In genomic region chr12:50442178-50442908, GRCh38 we compare ENCODE assay signal across 18 cellular contexts. TPM values are rescaled to one million over a fixed set of nuclear protein-coding genes. Genes with fewer than 3 reads are reported as not detected.
A peak's percentile ranks its signal among the peaks of the same experiment; 100 is the strongest.
DNase-seq lines count a peak whose midpoint lies in the region; ATAC-seq and TF ChIP-seq lines count a peak whose summit lies in the region.
"Had no signal": no experiment of that assay in that cellular context is flagged by ENCODE, and none has a peak within 500 bp of the region (broad histone marks: within the 10 kb centered on the region; RNA-seq: fewer than 3 reads in every experiment).

No MANE protein-coding gene starts in this region.

- no peaks in the 10 kb centered on the region for H3K27me3 Mint-ChIP-seq in stimulated activated naive CD8-positive, alpha-beta T cell treated with anti-CD3 and anti-CD28 coated beads, Interleukin-15, amount 100 ng/mL, for 72 hours
- H3K27me3 Mint-ChIP-seq in chondrocyte (ENCODE audit: low read depth) = no peaks in the 10 kb centered on the region

- CTCF ChIA-PET in mammary epithelial cell (lab: Charles Lee; ENCODE audit: low non-redundant PET) = no interaction called here

- H3K79me2 ChIP-seq in OCI-LY3 (ENCODE audit: low read length) (no peaks in the 10 kb centered on the region), mammary epithelial cell (ENCODE audit: insufficient read depth, low read length) (no peaks in the 10 kb centered on the region)

- BruUV-seq in mammary epithelial cell (replicated peaks; lab: Mats Ljungman, UMichigan) = TSS peak; percentile 4

- H3K9ac ChIP-seq in OCI-LY3 (ENCODE audit: low read length) = no peak overlapping the region
- no peak overlapping the region for H3K9ac ChIP-seq in mammary epithelial cell (ENCODE audit: insufficient read depth, low read length)

- no peaks in the 10 kb centered on the region for H3K27me3 ChIP-seq in cardiac muscle cell
- no peaks in the 10 kb centered on the region for H3K27me3 ChIP-seq in left ventricle myocardium inferior (ENCODE audit: low read depth)
- no peaks in the 10 kb centered on the region for H3K27me3 ChIP-seq in OCI-LY3 (ENCODE audit: low read depth, low read length)
- H3K27me3 ChIP-seq in mammary epithelial cell (ENCODE audit: insufficient read depth, low read length) = no peaks in the 10 kb centered on the region

- H4K20me1 ChIP-seq in OCI-LY3 (ENCODE audit: insufficient read depth, low read length) (no peaks in the 10 kb centered on the region), mammary epithelial cell (ENCODE audit: insufficient read depth, low read length) (no peaks in the 10 kb centered on the region)

- peaks cover 39% of the 10 kb centered on the region for H3K36me3 Mint-ChIP-seq in chondrocyte (ENCODE audit: low read depth)

- peak overlapping the region; percentile 12 for H3K27ac ChIP-seq in cardiac muscle cell
- no peak overlapping the region for H3K27ac ChIP-seq in left ventricle myocardium inferior (replicated peaks)
- peak overlapping the region; percentile 52 for H3K27ac ChIP-seq in OCI-LY3 (ENCODE audit: low read length)
- H3K27ac ChIP-seq in mammary epithelial cell (ENCODE audit: insufficient read depth, low read depth, low read length) = peak overlapping the region; percentile 59

- H3K36me3 ChIP-seq in cardiac muscle cell = peaks cover 84% of the 10 kb centered on the region
- H3K36me3 ChIP-seq in left ventricle myocardium inferior = peaks cover 94% of the 10 kb centered on the region
- H3K36me3 ChIP-seq in OCI-LY3 (replicated peaks; ENCODE audit: low read depth, low read length) = peaks cover 46% of the 10 kb centered on the region
- peaks cover 47% of the 10 kb centered on the region for H3K36me3 ChIP-seq in mammary epithelial cell (ENCODE audit: insufficient read depth, low read length)

- TF ChIP-seq CTCF in cardiac muscle cell (IDR thresholded peaks at IDR 0.05; ENCODE audit: low read depth, low read length) (no peak), left ventricle myocardium inferior (IDR thresholded peaks at IDR 0.05; ENCODE audit: borderline replicate concordance) (no peak), OCI-LY3 (IDR thresholded peaks at IDR 0.05; ENCODE audit: low read depth, low read length) (no peak), mammary epithelial cell (conservative IDR thresholded peaks at IDR 0.05 in 1 of 2, IDR thresholded peaks at IDR 0.05 in 1 of 2; ENCODE audit: extremely low read depth in 1 of 2, insufficient read depth in 1 of 2, low read depth in 1 of 2, low read length in 2 of 2) (no peak), chondrocyte (IDR thresholded peaks at IDR 0.05) (no peak)

- peak overlapping the region in 1 of 2 donors; percentile 94 for H3K27ac Mint-ChIP-seq in stimulated activated naive CD8-positive, alpha-beta T cell treated with anti-CD3 and anti-CD28 coated beads, Interleukin-15, amount 100 ng/mL, for 72 hours
- no peak overlapping the region for H3K27ac Mint-ChIP-seq in chondrocyte (ENCODE audit: unreplicated experiment)

- no peaks in the 10 kb centered on the region for H3K9me3 ChIP-seq in cardiac muscle cell (ENCODE audit: low read depth)
- H3K9me3 ChIP-seq in left ventricle myocardium inferior (replicated peaks) = no peaks in the 10 kb centered on the region
- H3K9me3 ChIP-seq in OCI-LY3 (ENCODE audit: insufficient read depth, low read length) = no peaks in the 10 kb centered on the region
- no peaks in the 10 kb centered on the region for H3K9me3 ChIP-seq in mammary epithelial cell (replicated peaks; ENCODE audit: insufficient read depth, low read length)

- DNase-seq in cardiac muscle cell (ENCODE audit: low read depth in 1 of 2, low spot score in 1 of 2) (no peak), left ventricle myocardium inferior (no peak), mammary epithelial cell (peak; percentile 43), chondrocyte (ENCODE audit: low spot score) (no peak)
- no peak for DNase-seq in stimulated activated naive CD8-positive, alpha-beta T cell treated with anti-CD3 and anti-CD28 coated beads, Interleukin-15, amount 100 ng/mL, for 72 hours
- no peak for DNase-seq in activated effector memory CD4-positive, alpha-beta T cell treated with Interleukin-2 at 50 U/mL for 16 hours
- DNase-seq: DMS53; head of caudate nucleus; NCI-H1048; OCI-M1; stimulated activated CD4-positive, alpha-beta T cell treated with anti-CD3 and anti-CD28 coated beads, Interleukin-2, amount 100 ng/mL, for 24 hours; stimulated activated CD8-positive, alpha-beta memory T cell treated with anti-CD3 and anti-CD28 coated beads, Interleukin-4, amount 100 ng/mL, for 48 hours; trophoblast cell had no signal

- WGBS in mammary epithelial cell (ENCODE audit: low coverage, missing lambda C conversion rate) = 98% methylated on average over 3 of the region's 3 CpGs

- H3K4me2 ChIP-seq in OCI-LY3 (ENCODE audit: low read length) = peak overlapping the region; percentile 3; the same call in 1 of the 2 replicates
- H3K4me2 ChIP-seq in mammary epithelial cell (ENCODE audit: insufficient read depth, low read depth, low read length) = no peak overlapping the region

- in situ Hi-C loops in mammary epithelial cell (cut with MboI; ENCODE audit: low sequenced_read_pairs in 2 of 2) = no loop called here

- no peaks in the 10 kb centered on the region for H3K9me3 Mint-ChIP-seq in stimulated activated naive CD8-positive, alpha-beta T cell treated with anti-CD3 and anti-CD28 coated beads, Interleukin-15, amount 100 ng/mL, for 72 hours
- H3K9me3 Mint-ChIP-seq in chondrocyte (ENCODE audit: low read depth) = no peaks in the 10 kb centered on the region

- H3K4me1 Mint-ChIP-seq in stimulated activated naive CD8-positive, alpha-beta T cell treated with anti-CD3 and anti-CD28 coated beads, Interleukin-15, amount 100 ng/mL, for 72 hours = peaks cover 9% of the 10 kb centered on the region
- H3K4me1 Mint-ChIP-seq in chondrocyte (ENCODE audit: low read depth) = no peaks in the 10 kb centered on the region

- peak; percentile 81 for ATAC-seq in stimulated activated naive CD8-positive, alpha-beta T cell treated with anti-CD3 and anti-CD28 coated beads, Interleukin-15, amount 100 ng/mL, for 72 hours
- ATAC-seq in GM21737 (IDR thresholded peaks at IDR 0.05; ENCODE audit: unreplicated experiment) = no peak

- dilution Hi-C loops in mammary epithelial cell (cut with HindIII; ENCODE audit: low sequenced_read_pairs) = no loop called here

- H3K4me1 ChIP-seq in cardiac muscle cell (ENCODE audit: low read depth) = no peaks in the 10 kb centered on the region
- H3K4me1 ChIP-seq in left ventricle myocardium inferior = no peaks in the 10 kb centered on the region
- H3K4me1 ChIP-seq in OCI-LY3 (ENCODE audit: low read length) = peaks cover 31% of the 10 kb centered on the region
- no peaks in the 10 kb centered on the region for H3K4me1 ChIP-seq in mammary epithelial cell (ENCODE audit: insufficient read depth, low read length)

- H2AFZ ChIP-seq in OCI-LY3 (ENCODE audit: low read depth, low read length) (no peak overlapping the region), mammary epithelial cell (ENCODE audit: low read depth, low read length) (no peak overlapping the region)

- intact Hi-C loops in left ventricle myocardium inferior (cut with micrococcal nuclease) (no loop called here), mammary epithelial cell (cut with micrococcal nuclease) (no loop called here)

- H3K4me3 Mint-ChIP-seq in stimulated activated naive CD8-positive, alpha-beta T cell treated with anti-CD3 and anti-CD28 coated beads, Interleukin-15, amount 100 ng/mL, for 72 hours = no peak overlapping the region
- H3K4me3 Mint-ChIP-seq in chondrocyte (ENCODE audit: unreplicated experiment) = no peak overlapping the region

- H3K4me3 ChIP-seq in cardiac muscle cell (no peak overlapping the region), left ventricle myocardium inferior (no peak overlapping the region), OCI-LY3 (ENCODE audit: low read length) (no peak overlapping the region), mammary epithelial cell (replicated peaks in 1 of 3; ENCODE audit: insufficient read depth in 1 of 3, low read depth in 2 of 3, low read length in 3 of 3) (no peak overlapping the region)

RNA-seq across cellular contexts. Expression of gene LARP4, which starts 41.7 kb away (rescaled TPM):
- total RNA-seq in cardiac muscle cell (25.8 and 28.9 TPM in 2 replicates), left ventricle myocardium inferior (69.0 TPM), mammary epithelial cell (10 to 100 TPM; 45.0 to 65.0 TPM), chondrocyte (38.9 to 40.4 TPM (median 39.2 TPM) in 3 replicates)
- polyA plus RNA-seq in cardiac muscle cell (28.3 and 36.8 TPM in 2 replicates), mammary epithelial cell (21.3 TPM)
- 44.1 TPM for polyA minus RNA-seq in mammary epithelial cell

RNA-seq across cellular contexts. Expression of gene FAM186A, which starts 45.9 kb away (rescaled TPM):
- not detected in 2 replicates for total RNA-seq in cardiac muscle cell
- polyA plus RNA-seq in cardiac muscle cell = 0.47 and 0.57 TPM in 2 replicates
- not detected for total RNA-seq in left ventricle myocardium inferior
- not detected for total RNA-seq in mammary epithelial cell
- not detected for polyA plus RNA-seq in mammary epithelial cell
- polyA minus RNA-seq in mammary epithelial cell = not detected
- not detected in 3 replicates for total RNA-seq in chondrocyte
- total RNA-seq: cerebellum, endothelial cell of umbilical vein, pulmonary artery endothelial cell had no signal
- polyA plus RNA-seq: endothelial cell of umbilical vein had no signal
